2 cellular contexts compared by ENCODE assay signal in genomic region chr17:38451840-38452529, GRCh38.
TF ChIP-seq lines count a peak whose summit lies in the region.

No MANE protein-coding gene starts in this region.

TF ChIP-seq in liver, 16 proteins besides CTCF, POLR2A, EP300 and RAD21:
- TF ChIP-seq MAX (IDR thresholded peaks at IDR 0.05) (no peak), TAF1 (conservative IDR thresholded peaks at IDR 0.05) (no peak), RXRA (IDR thresholded peaks at IDR 0.05) (no peak), JUND (IDR thresholded peaks at IDR 0.05) (no peak)

TF ChIP-seq in HepG2, 621 proteins besides CTCF, POLR2A, EP300 and RAD21 (continued from another document):
- TF ChIP-seq ZFP91 (CRISPR knock-in tag; IDR thresholded peaks at IDR 0.05; ENCODE audit: borderline replicate concordance) (no peak), MAFK (conservative IDR thresholded peaks at IDR 0.05 in 1 of 2, IDR thresholded peaks at IDR 0.05 in 1 of 2; ENCODE audit: low read length in 2 of 2) (no peak), ZNF143 (CRISPR knock-in tag; IDR thresholded peaks at IDR 0.05) (no peak), MNT (IDR thresholded peaks at IDR 0.05) (no peak), ZNF207 (IDR thresholded peaks at IDR 0.05; ENCODE audit: borderline replicate concordance) (no peak), ELF4 (CRISPR knock-in tag; IDR thresholded peaks at IDR 0.05; ENCODE audit: borderline replicate concordance) (no peak)
- TF ChIP-seq, protein P1, sequence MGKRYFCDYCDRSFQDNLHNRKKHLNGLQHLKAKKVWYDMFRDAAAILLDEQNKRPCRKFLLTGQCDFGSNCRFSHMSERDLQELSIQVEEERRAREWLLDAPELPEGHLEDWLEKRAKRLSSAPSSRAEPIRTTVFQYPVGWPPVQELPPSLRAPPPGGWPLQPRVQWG (CRISPR knock-in tag; IDR thresholded peaks at IDR 0.05; ENCODE audit: borderline replicate concordance, low read depth) = no peak
